ENCODE assay signal across 19 cellular contexts in genomic region chr9:106613250-106613737, GRCh38.
DNase-seq lines count a peak whose midpoint lies in the region; ATAC-seq and TF ChIP-seq lines count a peak whose summit lies in the region.
"Had no signal": no experiment of that assay in that cellular context is flagged by ENCODE, and none has a peak within 500 bp of the region (broad histone marks: within the 10 kb centered on the region; RNA-seq: fewer than 3 reads in every experiment).

No MANE protein-coding gene starts in this region.

- H3K27ac ChIP-seq in right atrium auricular region (no peak overlapping the region), upper lobe of right lung (no peak overlapping the region)
- H3K27ac ChIP-seq: esophagus squamous epithelium, testis, VCaP had no signal

- H3K4me1 ChIP-seq in right atrium auricular region = peaks cover 0 to 8% of the 10 kb centered on the region in 2 donors
- no peaks in the 10 kb centered on the region for H3K4me1 ChIP-seq in upper lobe of right lung
- H3K4me1 ChIP-seq: esophagus squamous epithelium, testis had no signal

- intact Hi-C loops in Right ventricle myocardium superior (cut with DNase I) (no loop called here), left ventricle myocardium superior (cut with micrococcal nuclease) (no loop called here), upper lobe of right lung (cut with DNase I) (no loop called here)

- H3K36me3 ChIP-seq in right atrium auricular region = no peaks in the 10 kb centered on the region
- H3K36me3 ChIP-seq in upper lobe of right lung = no peaks in the 10 kb centered on the region
- H3K36me3 ChIP-seq: esophagus squamous epithelium had no signal

- peak; percentile 61 for DNase-seq in Right ventricle myocardium superior
- DNase-seq in right atrium auricular region (ENCODE audit: low spot score) = no peak
- DNase-seq in NCI-H524 treated with DMSO at 0.1 percent for 48 hours (lab: John Stamatoyannopoulos, UW) = peak; percentile 13
- peak; percentile 67 for DNase-seq in left ventricle myocardium superior
- DNase-seq in upper lobe of right lung = peak; percentile 75
- DNase-seq in activated naive CD4-positive, alpha-beta T cell (lab: John Stamatoyannopoulos, UW) = no peak
- no peak for DNase-seq in cerebellar nuclear complex (lab: John Stamatoyannopoulos, UW)
- DNase-seq in SKM-1 treated with dmso at 0.1 percent for 144 hours (lab: John Stamatoyannopoulos, UW; ENCODE audit: unreplicated experiment) = no peak
- DNase-seq: ACHN; activated gamma-delta T cell; CD8-positive, alpha-beta T cell; esophagus squamous epithelium; Kasumi-1; natural killer cell; NCI-H187; stimulated activated CD4-positive, alpha-beta T cell treated with anti-CD3 and anti-CD28 coated beads, Interleukin-1b, Interleukin-23, amount 100 ng/mL, for 48 hours; T-cell; testis had no signal

- TF ChIP-seq CTCF in right atrium auricular region (IDR thresholded peaks at IDR 0.05) = no peak
- no peak for TF ChIP-seq CTCF in upper lobe of right lung (IDR thresholded peaks at IDR 0.05)

- H3K4me3 ChIP-seq in right atrium auricular region = no peak overlapping the region
- no peak overlapping the region for H3K4me3 ChIP-seq in upper lobe of right lung
- H3K4me3 ChIP-seq: esophagus squamous epithelium, testis had no signal

- peak; percentile 64 for ATAC-seq in Right ventricle myocardium superior (ENCODE audit: poor library complexity)
- ATAC-seq in left ventricle myocardium superior = peak; percentile 69
- ATAC-seq in upper lobe of right lung = peak; percentile 68
- ATAC-seq: CD8-positive, alpha-beta T cell; natural killer cell; T-cell had no signal

- H3K27me3 ChIP-seq in right atrium auricular region (no peaks in the 10 kb centered on the region), upper lobe of right lung (no peaks in the 10 kb centered on the region)
- H3K27me3 ChIP-seq: esophagus squamous epithelium, testis had no signal

- H3K9me3 ChIP-seq in right atrium auricular region (no peaks in the 10 kb centered on the region), upper lobe of right lung (no peaks in the 10 kb centered on the region)
- H3K9me3 ChIP-seq: esophagus squamous epithelium, testis had no signal

Comparison
In these comparisons a context has a peak if more than half of its experiments do, and no peak if none do; other contexts are left out.
1. DNase-seq: peak in Right ventricle myocardium superior (single experiment), NCI-H524 treated with DMSO at 0.1 percent for 48 hours (single experiment), left ventricle myocardium superior (single experiment) and upper lobe of right lung (single experiment); none in right atrium auricular region (single experiment), activated naive CD4-positive, alpha-beta T cell (0 of 4), cerebellar nuclear complex (0 of 2) and SKM-1 treated with dmso at 0.1 percent for 144 hours (single experiment).
2. Peak in every context shown above with its lines, with median percentiles within 50 percentile points of each other: ATAC-seq.